In genomic region chr1:5966543-5967205, GRCh38 we compare ENCODE assay signal across 22 cellular contexts. TPM values are rescaled to one million over a fixed set of nuclear protein-coding genes. Genes with fewer than 3 reads are reported as not detected.
DNase-seq lines count a peak whose midpoint lies in the region; ATAC-seq and TF ChIP-seq lines count a peak whose summit lies in the region.
"Had no signal": no experiment of that assay in that cellular context is flagged by ENCODE, and none has a peak within 500 bp of the region (broad histone marks: within the 10 kb centered on the region; RNA-seq: fewer than 3 reads in every experiment).

No MANE protein-coding gene starts in this region.

- 88 to 89% methylated on average over 17 of the region's 17 CpGs for WGBS in aorta, 2 donors
- 88 to 92% (median 89%) methylated on average over 15 to 17 of the region's 17 CpGs for WGBS in stomach, 5 donors

- H3K4me3 ChIP-seq in osteoblast (ENCODE audit: insufficient read depth, low read length) (no peak overlapping the region), aorta (ENCODE audit: low read length in 2 of 2) (no peak overlapping the region), brain microvascular endothelial cell (ENCODE audit: low read depth, low read length) (no peak overlapping the region), stomach (no peak overlapping the region)
- H3K4me3 ChIP-seq: right lobe of liver had no signal

- H3K36me3 ChIP-seq in osteoblast (ENCODE audit: insufficient read depth, low read length) = no peaks in the 10 kb centered on the region
- no peaks in the 10 kb centered on the region for H3K36me3 ChIP-seq in aorta (ENCODE audit: control insufficient read depth in 1 of 2, insufficient read depth in 2 of 2, low read length in 1 of 2)
- H3K36me3 ChIP-seq in brain microvascular endothelial cell (replicated peaks) = no peaks in the 10 kb centered on the region
- peaks cover 7 to 61% (median 56%) of the 10 kb centered on the region in 4 donors for H3K36me3 ChIP-seq in stomach
- H3K36me3 ChIP-seq: right lobe of liver had no signal

- H3K27me3 ChIP-seq in osteoblast (ENCODE audit: insufficient read depth, low read length) (no peaks in the 10 kb centered on the region), aorta (ENCODE audit: control insufficient read depth in 1 of 2, insufficient read depth in 2 of 2, low read length in 1 of 2) (no peaks in the 10 kb centered on the region), brain microvascular endothelial cell (replicated peaks) (no peaks in the 10 kb centered on the region), stomach (no peaks in the 10 kb centered on the region)
- H3K27me3 ChIP-seq: right lobe of liver had no signal

- no peaks in the 10 kb centered on the region for H4K20me1 ChIP-seq in osteoblast (ENCODE audit: insufficient read depth, low read length)

- no peak overlapping the region for H2AFZ ChIP-seq in osteoblast (ENCODE audit: low read length)
- H2AFZ ChIP-seq: parathyroid adenoma had no signal

- H3K79me2 ChIP-seq in osteoblast (ENCODE audit: insufficient read depth, low read length) = no peaks in the 10 kb centered on the region
- H3K79me2 ChIP-seq: parathyroid adenoma had no signal

- in situ Hi-C loops in brain microvascular endothelial cell (cut with HindIII; ENCODE audit: low pct_ligation_motif_present, low sequenced_read_pairs) = no loop called here

- no peak for TF ChIP-seq EP300 in stomach (IDR thresholded peaks at IDR 0.05)

- intact Hi-C loops in aorta (cut with DNase I) (no loop called here), stomach (cut with DNase I; ENCODE audit: low total_unique reads) (no loop called here)

- H3K4me1 ChIP-seq in osteoblast (ENCODE audit: insufficient read depth, low read length) = no peaks in the 10 kb centered on the region
- H3K4me1 ChIP-seq in aorta (ENCODE audit: control insufficient read depth in 1 of 2, insufficient read depth in 2 of 2, low read length in 2 of 2) = no peaks in the 10 kb centered on the region
- peaks cover 0 to 8% (median 2%) of the 10 kb centered on the region in 4 donors for H3K4me1 ChIP-seq in stomach
- H3K4me1 ChIP-seq: parathyroid adenoma, right lobe of liver had no signal

- TF ChIP-seq POLR2A in stomach (IDR thresholded peaks at IDR 0.05) = no peak

- no peak overlapping the region for H3K4me2 ChIP-seq in osteoblast (ENCODE audit: insufficient read depth, low read length)

- H3K27ac ChIP-seq in osteoblast (ENCODE audit: low read depth, low read length) (no peak overlapping the region), aorta (ENCODE audit: low read depth in 1 of 2, low read length in 2 of 2) (no peak overlapping the region), brain microvascular endothelial cell (no peak overlapping the region), stomach (no peak overlapping the region)
- H3K27ac ChIP-seq: parathyroid adenoma, right lobe of liver, WERI-Rb-1 had no signal

- ATAC-seq in left lobe of liver (peak; percentile 83), aorta (ENCODE audit: low FRiP score) (peak; percentile 21)

- TF ChIP-seq CTCF in osteoblast (IDR thresholded peaks at IDR 0.05; ENCODE audit: extremely low read depth, low read depth, low read length) = no peak
- TF ChIP-seq CTCF in brain microvascular endothelial cell (IDR thresholded peaks at IDR 0.05; ENCODE audit: low read depth, low read length, missing control alignments) = no peak
- TF ChIP-seq CTCF in stomach (IDR thresholded peaks at IDR 0.05) = no peak

- H3K9me3 ChIP-seq in osteoblast (ENCODE audit: low read depth, low read length) = no peaks in the 10 kb centered on the region
- no peaks in the 10 kb centered on the region for H3K9me3 ChIP-seq in aorta (ENCODE audit: control insufficient read depth, low read length)
- H3K9me3 ChIP-seq in stomach = no peaks in the 10 kb centered on the region
- H3K9me3 ChIP-seq: right lobe of liver had no signal

- DNase-seq in activated effector memory CD4-positive, alpha-beta T cell treated with anti-CD3 and anti-CD28 coated beads, Interleukin-2, amount 50 U/mL, for 16 hours = peak; percentile 44
- DNase-seq in activated effector memory CD4-positive, alpha-beta T cell treated with Interleukin-2 at 50 U/mL for 16 hours = no peak
- DNase-seq in left lobe of liver (ENCODE audit: low spot score) (no peak), osteoblast (ENCODE audit: insufficient read length, low spot score, missing footprints) (peak; percentile 8), aorta (peak in 1 of 2 donors; percentile 73), brain microvascular endothelial cell (no peak), stomach (no peak), Kasumi-1 (lab: John Stamatoyannopoulos, UW) (no peak)
- DNase-seq: activated CD4-positive, alpha-beta T cell treated with anti-CD3 and anti-CD28 coated beads for 48 hours; activated gamma-delta T cell treated with Interleukin-2 at 50 U/mL for 16 hours; Calu3; CD4-positive, CD25-positive, alpha-beta regulatory T cell; DMS79; GDM1; islet precursor cell; NCI-H748 treated with DMSO at 0.1 percent for 48 hours; right lobe of liver; stimulated activated CD4-positive, alpha-beta T cell treated with anti-CD3 and anti-CD28 coated beads, Interleukin-4, amount 100 ng/mL, for 1 hour; T1000; trophoblast cell; WERI-Rb-1 had no signal

RNA-seq across cellular contexts. Expression of gene NPHP4, which starts 25.6 kb away (rescaled TPM):
- total RNA-seq in left lobe of liver (4.5 TPM), osteoblast (6.5 and 8.0 TPM in 2 replicates), aorta (10 to 100 TPM in 1 of 2 donors, 1 to 10 TPM in 1; 7.8 to 15.1 TPM), stomach (10 to 100 TPM in 3 of 5 donors, 1 to 10 TPM in 2; 5.3 to 29.7 (median 14.6) TPM)
- polyA plus RNA-seq in aorta (1 to 10 TPM; 2.4 to 4.8 TPM), stomach (1 to 10 TPM; 1.9 to 2.4 (median 2.0) TPM)

Comparison
In these comparisons a context has a peak if more than half of its experiments do, and no peak if none do; other contexts are left out.
1. DNase-seq: peak in activated effector memory CD4-positive, alpha-beta T cell treated with anti-CD3 and anti-CD28 coated beads, Interleukin-2, amount 50 U/mL, for 16 hours (single experiment) and osteoblast (single experiment); none in activated effector memory CD4-positive, alpha-beta T cell treated with Interleukin-2 at 50 U/mL for 16 hours (single experiment), left lobe of liver (single experiment), brain microvascular endothelial cell (single experiment), stomach (single experiment) and Kasumi-1 (0 of 2).